ENCODE assay signal across 13 cellular contexts in the genomic region with DNA sequence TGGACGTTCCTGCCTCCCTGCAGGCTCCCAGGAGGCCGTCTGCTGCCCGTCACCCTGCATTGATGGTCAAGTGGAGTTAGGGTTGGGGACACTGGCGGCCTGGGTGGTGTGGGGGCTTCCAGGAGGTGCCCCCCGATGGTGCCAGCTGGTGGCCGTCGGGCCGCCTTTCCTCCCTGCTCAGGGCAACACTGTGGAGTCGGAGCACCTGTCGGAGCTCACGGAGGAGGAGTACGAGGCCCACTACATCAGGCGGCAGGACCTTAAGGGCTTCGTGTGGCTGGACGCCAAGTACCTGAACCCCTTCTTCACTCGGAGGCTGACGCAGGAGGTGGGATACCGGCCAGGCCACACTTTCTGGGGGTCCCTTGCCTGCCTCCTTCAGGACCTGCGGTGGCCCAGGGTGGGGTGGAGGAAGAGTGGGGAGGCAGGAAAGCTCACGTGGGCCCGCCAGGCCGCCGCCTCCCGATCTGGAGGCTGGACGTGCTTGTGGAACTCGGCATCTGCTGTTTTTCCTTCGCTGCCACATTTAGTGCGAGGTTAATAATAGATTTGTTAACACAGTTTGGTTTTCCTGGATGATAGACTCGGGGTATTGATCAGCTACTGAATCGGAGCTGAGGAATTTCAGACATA. TPM values are rescaled to one million over a fixed set of nuclear protein-coding genes. Genes with fewer than 3 reads are reported as not detected.
DNase-seq lines count a peak whose midpoint lies in the region; ATAC-seq, FAIRE-seq and TF ChIP-seq lines count a peak whose summit lies in the region.
"Had no signal": no experiment of that assay in that cellular context is flagged by ENCODE, and none has a peak within 500 bp of the region (broad histone marks: within the 10 kb centered on the region; RNA-seq: fewer than 3 reads in every experiment).

No MANE protein-coding gene starts in this region.

- no peak for FAIRE-seq in GM19239 (lab: Jason Lieb, UNC)
- FAIRE-seq: A204.1 had no signal

- peaks cover 0 to 3% of the 10 kb centered on the region in 2 donors for H3K4me1 ChIP-seq in breast epithelium
- H3K4me1 ChIP-seq in neutrophil (ENCODE audit: control insufficient read depth in 1 of 2, insufficient read depth in 1 of 2, low read depth in 1 of 2, low read length in 1 of 2): peaks cover 36 to 37% of the 10 kb centered on the region in 2 experiments
- peaks cover 0 to 36% (median 30%) of the 10 kb centered on the region in 4 donors for H3K4me1 ChIP-seq in tibial artery

- intact Hi-C loops in breast epithelium (cut with DNase I; ENCODE audit: low total_unique reads): no loop called here
- intact Hi-C loops in MCF 10A (cut with micrococcal nuclease): no loop called here
- intact Hi-C loops in tibial artery (cut with DNase I; ENCODE audit: low total_unique reads): loop anchor here (5.0 to 10.0 kb wide), 3 partner anchors 34 to 352 kb away; no protein-coding TSS in a partner anchor
- intact Hi-C loops in CD4-positive, alpha-beta T cell (cut with DNase I, micrococcal nuclease): no loop called here

- H3K9me3 ChIP-seq in breast epithelium (no peaks in the 10 kb centered on the region), neutrophil (no peaks in the 10 kb centered on the region), tibial artery (no peaks in the 10 kb centered on the region)
- H3K9me3 ChIP-seq in CD4-positive, alpha-beta T cell (ENCODE audit: control insufficient read depth, low read length): no peaks in the 10 kb centered on the region
- H3K9me3 ChIP-seq: HAP-1 had no signal

- H3K4me3 ChIP-seq in breast epithelium (no peak overlapping the region), coronary artery (no peak overlapping the region), neutrophil (ENCODE audit: low read depth in 1 of 2, low read length in 1 of 2) (no peak overlapping the region), tibial artery (no peak overlapping the region)
- H3K4me3 ChIP-seq: HAP-1 had no signal

- no peak for DNase-seq in breast epithelium (ENCODE audit: low spot score in 2 of 2)
- no peak for DNase-seq in MCF 10A (ENCODE audit: unreplicated experiment)
- no peak for DNase-seq in coronary artery (ENCODE audit: low spot score)
- peak in 1 of 2 donors; percentile 64 for DNase-seq in tibial artery
- no peak for DNase-seq in T-cell
- DNase-seq in GM19239 (ENCODE audit: insufficient read length, low spot score): no peak
- no peak for DNase-seq in CD4-positive, alpha-beta T cell
- DNase-seq: activated T-cell treated with anti-CD3 and anti-CD28 coated beads, Interleukin-2, amount 50 U/mL, for 24 hours; NCI-H2227 treated with DMSO at 0.1 percent for 48 hours had no signal

- H3K27ac ChIP-seq in breast epithelium (peak overlapping the region; percentile 55 to 84), coronary artery (peak overlapping the region; percentile 52 to 86), neutrophil (peak overlapping the region; percentile 85), tibial artery (peak overlapping the region; percentile 77 to 87)
- H3K27ac ChIP-seq in CD4-positive, alpha-beta T cell (ENCODE audit: low read depth, low read length): no peak overlapping the region
- H3K27ac ChIP-seq: epithelial cell of prostate had no signal

- no peak for TF ChIP-seq POLR2A in breast epithelium (IDR thresholded peaks at IDR 0.05)

- H3K27me3 ChIP-seq in breast epithelium: no peaks in the 10 kb centered on the region
- H3K27me3 ChIP-seq in neutrophil: no peaks in the 10 kb centered on the region
- H3K27me3 ChIP-seq in tibial artery: no peaks in the 10 kb centered on the region
- H3K27me3 ChIP-seq in CD4-positive, alpha-beta T cell (ENCODE audit: control insufficient read depth, insufficient read depth, low read length): no peaks in the 10 kb centered on the region

- CTCF ChIA-PET in MCF 10A (lab: Yijun Ruan, JAX): interaction anchor here (0.6 to 3.7 kb wide), 17 partner anchors 9 to 278 kb away, joined by 3 to 20 read pairs (median 4); no protein-coding TSS in a partner anchor
- CTCF ChIA-PET in T-cell (lab: Charles Lee): interaction anchor here in 1 of 2 donors (0.6 to 0.7 kb wide), 2 partner anchors 20 to 87 kb away, joined by 3 to 4 read pairs; no protein-coding TSS in a partner anchor
- CTCF ChIA-PET in CD4-positive, alpha-beta T cell (lab: Charles Lee): interaction anchor here (0.6 kb wide), 1 partner anchor 188 kb away, joined by 3 read pairs; no protein-coding TSS in a partner anchor

- ATAC-seq in T-cell (replicated peaks in 1 of 4): no peak
- ATAC-seq in CD4-positive, alpha-beta T cell (ENCODE audit: poor library complexity): no peak

- POLR2A ChIA-PET in MCF 10A (lab: Yijun Ruan, JAX): interaction anchor here (0.6 to 1.1 kb wide), 3 partner anchors 13 to 382 kb away, joined by 3 to 4 read pairs (median 3); no protein-coding TSS in a partner anchor
- POLR2A ChIA-PET in T-cell (lab: Charles Lee): interaction anchor here (0.5 to 0.6 kb wide), 2 partner anchors 11 to 176 kb away, joined by 3 to 4 read pairs; no protein-coding TSS in a partner anchor
- POLR2A ChIA-PET in CD4-positive, alpha-beta T cell (lab: Charles Lee): interaction anchor here (0.6 kb wide), 1 partner anchor 37 kb away, joined by 3 read pairs; no protein-coding TSS in a partner anchor

- H3K9me3 Mint-ChIP-seq in MCF 10A (ENCODE audit: unreplicated experiment) (no peaks in the 10 kb centered on the region), T-cell (no peaks in the 10 kb centered on the region)
- no peaks in the 10 kb centered on the region for H3K9me3 Mint-ChIP-seq in CD4-positive, alpha-beta T cell
- H3K9me3 Mint-ChIP-seq: activated T-cell treated with anti-CD3 and anti-CD28 coated beads, Interleukin-2, amount 50 U/mL, for 24 hours had no signal

- BruUV-seq in MCF 10A (replicated peaks; lab: Mats Ljungman, UMichigan): no TSS peak

- no peaks in the 10 kb centered on the region for H3K27me3 Mint-ChIP-seq in MCF 10A (ENCODE audit: insufficient read depth, unreplicated experiment)
- no peaks in the 10 kb centered on the region for H3K27me3 Mint-ChIP-seq in T-cell
- no peaks in the 10 kb centered on the region for H3K27me3 Mint-ChIP-seq in CD4-positive, alpha-beta T cell
- H3K27me3 Mint-ChIP-seq: activated T-cell treated with anti-CD3 and anti-CD28 coated beads, Interleukin-2, amount 50 U/mL, for 24 hours had no signal

- TF ChIP-seq CTCF in breast epithelium (IDR thresholded peaks at IDR 0.05): no peak
- no peak for TF ChIP-seq CTCF in MCF 10A (IDR thresholded peaks at IDR 0.05; ENCODE audit: unreplicated experiment)
- no peak for TF ChIP-seq CTCF in coronary artery (IDR thresholded peaks at IDR 0.05)
- no peak for TF ChIP-seq CTCF in neutrophil (IDR thresholded peaks at IDR 0.05)
- no peak for TF ChIP-seq CTCF in tibial artery (IDR thresholded peaks at IDR 0.05)
- no peak for TF ChIP-seq CTCF in CD4-positive, alpha-beta T cell (IDR thresholded peaks at IDR 0.05)

- H3K36me3 ChIP-seq in breast epithelium (peaks cover 5% of the 10 kb centered on the region), neutrophil (peaks cover 76% of the 10 kb centered on the region), tibial artery (peaks cover 10 to 70% (median 32%) of the 10 kb centered on the region in 3 donors)

- H3K4me3 Mint-ChIP-seq in MCF 10A (ENCODE audit: unreplicated experiment) (no peak overlapping the region), T-cell (no peak overlapping the region)
- no peak overlapping the region for H3K4me3 Mint-ChIP-seq in CD4-positive, alpha-beta T cell
- H3K4me3 Mint-ChIP-seq: activated T-cell treated with anti-CD3 and anti-CD28 coated beads, Interleukin-2, amount 50 U/mL, for 24 hours had no signal

- no peak overlapping the region for H3K27ac Mint-ChIP-seq in MCF 10A (ENCODE audit: low read depth, unreplicated experiment)
- no peak overlapping the region for H3K27ac Mint-ChIP-seq in T-cell
- no peak overlapping the region for H3K27ac Mint-ChIP-seq in CD4-positive, alpha-beta T cell

- H3K4me1 Mint-ChIP-seq in MCF 10A (ENCODE audit: insufficient read depth, unreplicated experiment) (peaks cover 7% of the 10 kb centered on the region), T-cell (peaks cover 0 to 11% (median 0%) of the 10 kb centered on the region in 3 donors)
- H3K4me1 Mint-ChIP-seq in CD4-positive, alpha-beta T cell (ENCODE audit: low read depth): peaks cover 4% of the 10 kb centered on the region

- H3K36me3 Mint-ChIP-seq in MCF 10A (ENCODE audit: insufficient read depth, unreplicated experiment): peaks cover 38% of the 10 kb centered on the region
- peaks cover 46% of the 10 kb centered on the region for H3K36me3 Mint-ChIP-seq in T-cell
- H3K36me3 Mint-ChIP-seq in CD4-positive, alpha-beta T cell (ENCODE audit: low read depth): peaks cover 68% of the 10 kb centered on the region

RNA-seq across cellular contexts. Expression of a gene that starts 28.6 kb away (rescaled TPM):
- 1 to 10 TPM; 1.8 to 4.6 (median 4.0) TPM for total RNA-seq in breast epithelium
- total RNA-seq in MCF 10A (2022): 5.5 and 8.6 TPM in 2 replicates
- total RNA-seq in T-cell: 10 to 100 TPM in 3 of 5 donors, 1 to 10 TPM in 2; 9.6 to 19.4 (median 10.4) TPM
- total RNA-seq in CD4-positive, alpha-beta T cell: 10 to 100 TPM; 16.0 to 16.4 TPM

RNA-seq across cellular contexts. Expression of a gene that starts 49.5 kb away (rescaled TPM):
- total RNA-seq in breast epithelium (100 to 1,000 TPM; 224 TPM), MCF 10A (2022) (40.0 and 48.6 TPM in 2 replicates), T-cell (100 to 1,000 TPM in 2 of 5 donors, 10 to 100 TPM in 3; 83.5 to 109 (median 95.7) TPM)
- total RNA-seq in CD4-positive, alpha-beta T cell: 100 to 1,000 TPM; 129 to 132 TPM
